ENCODE assay signal across 18 cellular contexts in the genomic region with DNA sequence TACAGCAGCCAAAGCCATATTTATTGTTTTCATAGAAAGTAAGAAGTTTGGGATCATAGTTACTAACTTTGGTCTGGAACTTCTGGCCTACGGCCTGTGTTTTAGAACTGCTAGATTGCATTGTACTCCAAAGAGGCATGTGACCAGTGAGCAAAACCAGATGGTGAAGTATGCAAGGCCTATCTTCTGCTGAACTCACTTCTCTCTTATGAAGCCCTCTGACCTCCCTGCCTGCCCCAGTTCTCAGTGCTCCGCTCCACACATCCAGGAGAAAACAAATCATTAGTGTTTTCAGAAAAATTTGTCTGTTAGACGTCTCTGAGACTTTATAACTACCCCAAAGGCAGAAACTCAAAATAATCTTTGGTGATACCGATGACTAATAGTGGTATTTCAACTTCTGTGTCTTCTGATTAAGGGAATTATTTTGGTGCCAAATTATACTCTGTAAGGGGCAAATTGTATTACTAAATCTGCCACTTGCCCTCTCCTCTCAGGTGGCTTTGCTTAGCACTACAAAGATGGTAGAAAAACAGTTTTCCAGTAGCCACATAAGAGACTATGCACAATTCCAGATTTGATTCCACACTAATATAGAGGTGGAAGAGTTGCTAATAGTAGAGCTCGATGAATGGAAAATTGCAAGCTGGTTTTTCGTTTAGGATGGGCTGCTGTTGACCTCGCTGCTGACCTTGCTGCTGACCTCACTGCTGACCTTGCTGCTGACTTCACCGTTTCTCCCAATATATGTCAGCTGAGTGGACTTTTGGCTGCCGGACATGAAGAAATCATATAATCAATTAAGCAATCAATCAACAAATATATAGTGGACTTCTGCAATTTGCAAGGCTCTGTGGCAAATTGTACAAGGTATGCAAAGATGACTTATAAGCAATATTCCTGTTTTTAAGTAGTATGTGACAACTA.
A peak's percentile ranks its signal among the peaks of the same experiment; 100 is the strongest.
DNase-seq lines count a peak whose midpoint lies in the region; ATAC-seq and TF ChIP-seq lines count a peak whose summit lies in the region.
"Had no signal": no experiment of that assay in that cellular context is flagged by ENCODE, and none has a peak within 500 bp of the region (broad histone marks: within the 10 kb centered on the region; RNA-seq: fewer than 3 reads in every experiment).

No MANE protein-coding gene starts in this region.

- peaks cover 11% of the 10 kb centered on the region; the same call in 2 of the 3 replicates for H3K36me3 Mint-ChIP-seq in GM23338 (ENCODE audit: low read depth)
- H3K36me3 Mint-ChIP-seq in stimulated activated memory B cell treated with anti-CD40 and anti-IgM and Interleukin-4, amounts not matched to agents 10 μg/mL and 1 μg/mL and 100 μg/mL, for 72 hours: no peaks in the 10 kb centered on the region
- H3K36me3 Mint-ChIP-seq: activated naive CD8-positive, alpha-beta T cell; immature natural killer cell had no signal

- H3K27me3 Mint-ChIP-seq in GM23338 (ENCODE audit: insufficient read depth, low read depth, poor library complexity): no peaks in the 10 kb centered on the region
- no peaks in the 10 kb centered on the region for H3K27me3 Mint-ChIP-seq in stimulated activated memory B cell treated with anti-CD40 and anti-IgM and Interleukin-4, amounts not matched to agents 10 μg/mL and 1 μg/mL and 100 μg/mL, for 72 hours
- H3K27me3 Mint-ChIP-seq: activated naive CD8-positive, alpha-beta T cell had no signal

- no peak overlapping the region for H3K4me3 Mint-ChIP-seq in GM23338
- H3K4me3 Mint-ChIP-seq in stimulated activated memory B cell treated with anti-CD40 and anti-IgM and Interleukin-4, amounts not matched to agents 10 μg/mL and 1 μg/mL and 100 μg/mL, for 72 hours: no peak overlapping the region
- H3K4me3 Mint-ChIP-seq: activated naive CD8-positive, alpha-beta T cell; immature natural killer cell; WTC11 had no signal

- intact Hi-C loops in heart left ventricle (cut with DNase I): no loop called here
- intact Hi-C loops in sigmoid colon (cut with DNase I): loop anchor here (10.0 kb wide), 1 partner anchor 142 kb away; no protein-coding TSS in a partner anchor
- intact Hi-C loops in tibial artery (cut with DNase I; ENCODE audit: low total_unique reads): no loop called here

- no peak for TF ChIP-seq EP300 in sigmoid colon (IDR thresholded peaks at IDR 0.05)

- peaks cover 10% of the 10 kb centered on the region; the same call in 2 of the 3 replicates for H3K4me1 Mint-ChIP-seq in GM23338
- no peaks in the 10 kb centered on the region for H3K4me1 Mint-ChIP-seq in stimulated activated memory B cell treated with anti-CD40 and anti-IgM and Interleukin-4, amounts not matched to agents 10 μg/mL and 1 μg/mL and 100 μg/mL, for 72 hours
- H3K4me1 Mint-ChIP-seq: immature natural killer cell had no signal

- no peaks in the 10 kb centered on the region for H3F3A ChIP-seq in GM23338 (replicated peaks; ENCODE audit: low read depth)

- H3K36me3 ChIP-seq in GM23338 (ENCODE audit: insufficient read depth) (no peaks in the 10 kb centered on the region), heart left ventricle (no peaks in the 10 kb centered on the region), sigmoid colon (no peaks in the 10 kb centered on the region), tibial artery (no peaks in the 10 kb centered on the region)
- H3K36me3 ChIP-seq: BLaER1, tibial nerve had no signal

- H3K4me3 ChIP-seq in GM23338 (no peak overlapping the region), heart left ventricle (no peak overlapping the region), sigmoid colon (no peak overlapping the region), tibial artery (no peak overlapping the region)
- H3K4me3 ChIP-seq: BLaER1, psoas muscle, tibial nerve had no signal

- peaks cover 0 to 17% (median 0%) of the 10 kb centered on the region in 12 donors for H3K9me3 ChIP-seq in heart left ventricle
- H3K9me3 ChIP-seq in sigmoid colon: no peaks in the 10 kb centered on the region
- H3K9me3 ChIP-seq in tibial artery: no peaks in the 10 kb centered on the region
- H3K9me3 ChIP-seq: BLaER1, psoas muscle had no signal

- WGBS in heart left ventricle, 4 donors: 76 to 82% (median 80%) methylated on average over 9 of the region's 9 CpGs
- 86 to 89% methylated on average over 9 of the region's 9 CpGs for WGBS in sigmoid colon, 2 donors

- no peak overlapping the region for H3K27ac ChIP-seq in GM23338 (ENCODE audit: low read depth)
- peak overlapping the region in 3 of 12 donors; percentile 41 to 73 (median 61) for H3K27ac ChIP-seq in heart left ventricle
- peak overlapping the region in 3 of 4 donors; percentile 30 to 48 (median 37) for H3K27ac ChIP-seq in sigmoid colon
- no peak overlapping the region for H3K27ac ChIP-seq in tibial artery
- H3K27ac ChIP-seq: BLaER1, psoas muscle, tibial nerve had no signal

- ATAC-seq in GM23338 (no peak), heart left ventricle (peak in 3 of 4 donors; percentile 53 to 78 (median 77)), HG02588 (IDR thresholded peaks at IDR 0.05; ENCODE audit: unreplicated experiment) (no peak)
- no peak for ATAC-seq in stimulated activated memory B cell treated with anti-CD40 and anti-IgM and Interleukin-4, amounts not matched to agents 10 μg/mL and 1 μg/mL and 100 μg/mL, for 72 hours
- ATAC-seq: psoas muscle, WTC11 had no signal

- H3K27ac Mint-ChIP-seq in GM23338: peak overlapping the region; percentile 14; the same call in 1 of the 2 replicates
- no peak overlapping the region for H3K27ac Mint-ChIP-seq in stimulated activated memory B cell treated with anti-CD40 and anti-IgM and Interleukin-4, amounts not matched to agents 10 μg/mL and 1 μg/mL and 100 μg/mL, for 72 hours
- H3K27ac Mint-ChIP-seq: activated naive CD8-positive, alpha-beta T cell; immature natural killer cell; WTC11 had no signal

- TF ChIP-seq POLR2A in heart left ventricle (IDR thresholded peaks at IDR 0.05) (no peak), sigmoid colon (IDR thresholded peaks at IDR 0.05) (no peak)

- H3K79me2 ChIP-seq in GM23338 (replicated peaks; ENCODE audit: insufficient read depth): no peaks in the 10 kb centered on the region

- DNase-seq in GM23338 (ENCODE audit: low spot score) (no peak), amniotic epithelial cell (ENCODE audit: low read depth) (peak; percentile 60), heart left ventricle (peak in 3 of 5 donors; percentile 21 to 39 (median 21)), sigmoid colon (peak; percentile 71), AML-193 (lab: John Stamatoyannopoulos, UW) (no peak), tibial artery (no peak)
- DNase-seq: activated CD8-positive, alpha-beta memory T cell treated with anti-CD3 and anti-CD28 coated beads, Interleukin-2, amount 50 U/mL, for 4 hours; erythroblast; immature natural killer cell; NCI-H1417; psoas muscle; stimulated activated CD8-positive, alpha-beta memory T cell treated with anti-CD3 and anti-CD28 coated beads, Interleukin-4, amount 100 ng/mL, for 48 hours had no signal

- H2AFZ ChIP-seq in GM23338: peak overlapping the region; percentile 9; the same call in 1 of the 2 replicates

- TF ChIP-seq CTCF in GM23338 (conservative IDR thresholded peaks at IDR 0.05; ENCODE audit: low read depth in 2 of 2) (no peak), heart left ventricle (IDR thresholded peaks at IDR 0.05) (no peak), sigmoid colon (IDR thresholded peaks at IDR 0.05) (no peak), tibial artery (IDR thresholded peaks at IDR 0.05) (no peak)

- no peak overlapping the region for H3K4me2 ChIP-seq in GM23338
- H3K4me2 ChIP-seq: BLaER1 had no signal

- no peaks in the 10 kb centered on the region for H4K20me1 ChIP-seq in GM23338 (replicated peaks; ENCODE audit: insufficient read depth)
- H4K20me1 ChIP-seq: BLaER1 had no signal

- peaks cover 12% of the 10 kb centered on the region for H3K9me3 Mint-ChIP-seq in GM23338
- peaks cover 5% of the 10 kb centered on the region for H3K9me3 Mint-ChIP-seq in stimulated activated memory B cell treated with anti-CD40 and anti-IgM and Interleukin-4, amounts not matched to agents 10 μg/mL and 1 μg/mL and 100 μg/mL, for 72 hours

- H3K27me3 ChIP-seq in GM23338 (ENCODE audit: insufficient read depth) (no peaks in the 10 kb centered on the region), heart left ventricle (no peaks in the 10 kb centered on the region), sigmoid colon (no peaks in the 10 kb centered on the region), tibial artery (no peaks in the 10 kb centered on the region)
- H3K27me3 ChIP-seq: BLaER1, tibial nerve had no signal

- H3K4me1 ChIP-seq in GM23338 (ENCODE audit: insufficient read depth) (peaks cover 5% of the 10 kb centered on the region; the same call in 1 of the 2 replicates), heart left ventricle (peaks cover 0 to 31% (median 0%) of the 10 kb centered on the region in 12 donors), sigmoid colon (peaks cover 0 to 38% (median 17%) of the 10 kb centered on the region in 4 donors), tibial artery (no peaks in the 10 kb centered on the region)
- H3K4me1 ChIP-seq: BLaER1, psoas muscle, tibial nerve had no signal

- H3K9me2 ChIP-seq in GM23338 (ENCODE audit: insufficient read depth): no peaks in the 10 kb centered on the region

TF ChIP-seq in GM23338, 12 proteins besides CTCF, POLR2A, EP300 and RAD21 (continues in another document):
- TF ChIP-seq, protein P1, sequence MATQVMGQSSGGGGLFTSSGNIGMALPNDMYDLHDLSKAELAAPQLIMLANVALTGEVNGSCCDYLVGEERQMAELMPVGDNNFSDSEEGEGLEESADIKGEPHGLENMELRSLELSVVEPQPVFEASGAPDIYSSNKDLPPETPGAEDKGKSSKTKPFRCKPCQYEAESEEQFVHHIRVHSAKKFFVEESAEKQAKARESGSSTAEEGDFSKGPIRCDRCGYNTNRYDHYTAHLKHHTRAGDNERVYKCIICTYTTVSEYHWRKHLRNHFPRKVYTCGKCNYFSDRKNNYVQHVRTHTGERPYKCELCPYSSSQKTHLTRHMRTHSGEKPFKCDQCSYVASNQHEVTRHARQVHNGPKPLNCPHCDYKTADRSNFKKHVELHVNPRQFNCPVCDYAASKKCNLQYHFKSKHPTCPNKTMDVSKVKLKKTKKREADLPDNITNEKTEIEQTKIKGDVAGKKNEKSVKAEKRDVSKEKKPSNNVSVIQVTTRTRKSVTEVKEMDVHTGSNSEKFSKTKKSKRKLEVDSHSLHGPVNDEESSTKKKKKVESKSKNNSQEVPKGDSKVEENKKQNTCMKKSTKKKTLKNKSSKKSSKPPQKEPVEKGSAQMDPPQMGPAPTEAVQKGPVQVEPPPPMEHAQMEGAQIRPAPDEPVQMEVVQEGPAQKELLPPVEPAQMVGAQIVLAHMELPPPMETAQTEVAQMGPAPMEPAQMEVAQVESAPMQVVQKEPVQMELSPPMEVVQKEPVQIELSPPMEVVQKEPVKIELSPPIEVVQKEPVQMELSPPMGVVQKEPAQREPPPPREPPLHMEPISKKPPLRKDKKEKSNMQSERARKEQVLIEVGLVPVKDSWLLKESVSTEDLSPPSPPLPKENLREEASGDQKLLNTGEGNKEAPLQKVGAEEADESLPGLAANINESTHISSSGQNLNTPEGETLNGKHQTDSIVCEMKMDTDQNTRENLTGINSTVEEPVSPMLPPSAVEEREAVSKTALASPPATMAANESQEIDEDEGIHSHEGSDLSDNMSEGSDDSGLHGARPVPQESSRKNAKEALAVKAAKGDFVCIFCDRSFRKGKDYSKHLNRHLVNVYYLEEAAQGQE (IDR thresholded peaks at IDR 0.05; ENCODE audit: unreplicated experiment): no peak
- no peak for TF ChIP-seq EZH2 (IDR thresholded peaks at IDR 0.05; ENCODE audit: low read depth, unreplicated experiment)
- no peak for TF ChIP-seq STAT1 (IDR thresholded peaks at IDR 0.05; ENCODE audit: unreplicated experiment)

Comparison
In these comparisons a context has a peak if more than half of its experiments do, and no peak if none do; other contexts are left out.
1. ATAC-seq: peak in heart left ventricle (3 of 4); none in GM23338 (single experiment), stimulated activated memory B cell treated with anti-CD40 and anti-IgM and Interleukin-4, amounts not matched to agents 10 μg/mL and 1 μg/mL and 100 μg/mL, for 72 hours (single experiment) and HG02588 (single experiment).
2. DNase-seq: peak in amniotic epithelial cell (single experiment), heart left ventricle (3 of 5) and sigmoid colon (single experiment); none in GM23338 (single experiment), AML-193 (0 of 2) and tibial artery (0 of 2).
3. H3K27ac ChIP-seq: peak in sigmoid colon (3 of 4); none in GM23338 (single experiment) and tibial artery (0 of 2).